In the genomic region with DNA sequence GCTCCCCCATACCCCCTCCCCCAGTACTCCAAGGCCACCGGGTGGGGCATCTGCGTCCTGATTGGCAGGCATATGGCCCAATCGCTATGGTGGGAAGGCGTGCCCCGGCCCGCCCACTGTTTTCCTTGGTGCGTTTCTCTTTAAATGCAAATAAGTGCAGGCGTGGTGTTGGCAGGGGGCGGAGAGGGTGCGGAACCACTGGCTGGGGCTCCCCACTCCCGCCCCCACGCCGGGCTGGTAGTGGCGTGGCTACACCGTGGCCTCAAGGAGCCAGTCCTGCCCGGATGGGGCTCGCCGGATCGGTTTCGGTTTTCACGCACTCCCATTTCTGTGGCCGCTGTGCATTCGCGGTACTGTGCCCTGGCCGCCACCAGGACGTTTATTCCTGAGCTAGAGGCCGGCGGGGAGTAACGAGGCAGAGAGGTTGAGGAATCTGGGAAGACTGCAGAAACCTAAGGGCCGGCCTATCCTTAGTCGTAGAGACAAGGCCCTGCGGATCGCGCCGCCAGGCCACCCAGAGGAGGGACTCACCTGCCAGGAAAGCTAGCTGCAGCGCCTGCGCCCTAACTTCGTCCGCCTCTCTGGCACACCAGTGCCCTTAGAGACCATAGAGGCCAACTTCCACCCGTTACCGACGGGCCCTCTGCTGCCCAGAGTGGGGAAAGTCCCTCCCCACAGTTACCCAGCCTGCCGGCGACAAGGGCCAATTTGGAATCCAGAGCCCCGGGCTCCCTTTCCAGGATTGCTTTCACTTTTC, we compare ENCODE assay signal across 8 cellular contexts.
DNase-seq lines count a peak whose midpoint lies in the region; ATAC-seq and TF ChIP-seq lines count a peak whose summit lies in the region.

No MANE protein-coding gene starts in this region.

- DNase-seq in Ammon's horn (ENCODE audit: low spot score) (peak; percentile 96), NCI-H446 (lab: John Stamatoyannopoulos, UW) (peak; percentile 67 to 90), choroid plexus epithelial cell (ENCODE audit: low read depth) (peak; percentile 93)
- DNase-seq in activated CD4-positive, alpha-beta T cell treated with anti-CD3 and anti-CD28 coated beads for 24 hours (ENCODE audit: low read depth in 2 of 2): peak; percentile 71 to 78
- peak; percentile 57 to 77 (median 72) for DNase-seq in stimulated activated CD4-positive, alpha-beta T cell treated with anti-CD3 and anti-CD28 coated beads, Interleukin-1b, Interleukin-23, amount 100 ng/mL, for 24 hours (ENCODE audit: low read depth in 4 of 4, low spot score in 1 of 4)

- H3K4me3 ChIP-seq in choroid plexus epithelial cell (ENCODE audit: low read depth, low read length): peak overlapping the region; percentile 68

- ATAC-seq in GM19035 (IDR thresholded peaks at IDR 0.05; ENCODE audit: unreplicated experiment): peak; percentile 90
- ATAC-seq in HG03342 (IDR thresholded peaks at IDR 0.05; ENCODE audit: unreplicated experiment): peak; percentile 82

- peak; percentile 2 for TF ChIP-seq CTCF in choroid plexus epithelial cell (conservative IDR thresholded peaks at IDR 0.05; ENCODE audit: low read depth, low read length)

- peak overlapping the region; percentile 80 for H3K27ac ChIP-seq in layer of hippocampus (ENCODE audit: low read depth, low read length)

- H3K27me3 ChIP-seq in layer of hippocampus (ENCODE audit: control insufficient read depth, insufficient read depth, low read length): no peaks in the 10 kb centered on the region

Comparison
In these comparisons a context has a peak if more than half of its experiments do, and no peak if none do; other contexts are left out.
1. Peak in every context shown above with its lines: DNase-seq, ATAC-seq, H3K4me3 ChIP-seq and H3K27ac ChIP-seq.